In genomic region chr6:30102701-30103629, GRCh38 we compare ENCODE assay signal across 1 cellular context.
TF ChIP-seq lines count a peak whose summit lies in the region.

No MANE protein-coding gene starts in this region.

TF ChIP-seq in HEK293, 187 proteins besides CTCF, POLR2A, EP300 and RAD21 (continued from another document and continues in another):
- TF ChIP-seq PRDM4 (tag by site-specific recombination; IDR thresholded peaks at IDR 0.05) (no peak), ATF2 (tag by site-specific recombination; IDR thresholded peaks at IDR 0.05; ENCODE audit: low read depth) (no peak), ZNF660 (tag by site-specific recombination; IDR thresholded peaks at IDR 0.05) (peak; percentile 80), IKZF3 (tag by site-specific recombination; IDR thresholded peaks at IDR 0.05) (0 out of 2 replicates have a peak, but pooled peaks have one; percentile 9), ZNF791 (tag by site-specific recombination; IDR thresholded peaks at IDR 0.05) (no peak), ZNF701 (tag by site-specific recombination; IDR thresholded peaks at IDR 0.05) (no peak), ZNF157 (tag by site-specific recombination; IDR thresholded peaks at IDR 0.05) (no peak), ZNF140 (tag by site-specific recombination; IDR thresholded peaks at IDR 0.05) (no peak), REST (tag by site-specific recombination; IDR thresholded peaks at IDR 0.05) (peak; percentile 37; the same call in 1 of the 2 replicates), ZBTB1 (tag by site-specific recombination; IDR thresholded peaks at IDR 0.05) (no peak), ZNF518A (tag by site-specific recombination; conservative IDR thresholded peaks at IDR 0.05; ENCODE audit: low read depth) (0 out of 2 replicates have a peak, but pooled peaks have one; percentile 15), ZNF146 (tag by site-specific recombination; IDR thresholded peaks at IDR 0.05) (no peak), ZNF211 (tag by site-specific recombination; IDR thresholded peaks at IDR 0.05; ENCODE audit: low read depth) (no peak), ZNF621 (tag by site-specific recombination; IDR thresholded peaks at IDR 0.05) (no peak), ZNF132 (tag by site-specific recombination; IDR thresholded peaks at IDR 0.05; ENCODE audit: borderline replicate concordance) (no peak), GFI1B (tag by site-specific recombination; IDR thresholded peaks at IDR 0.05) (no peak), TCF7L2 (IDR thresholded peaks at IDR 0.05; ENCODE audit: borderline replicate concordance, low read depth, low read length) (no peak), ZNF350 (tag by site-specific recombination; IDR thresholded peaks at IDR 0.05) (no peak), ZNF514 (tag by site-specific recombination; IDR thresholded peaks at IDR 0.05) (no peak), ZNF174 (tag by site-specific recombination; IDR thresholded peaks at IDR 0.05) (no peak), GLI2 (tag by site-specific recombination; IDR thresholded peaks at IDR 0.05; ENCODE audit: borderline replicate concordance, low read depth) (no peak), GLIS1 (tag by site-specific recombination; IDR thresholded peaks at IDR 0.05) (0 out of 2 replicates have a peak, but pooled peaks have one; percentile 9), ZNF544 (tag by site-specific recombination; IDR thresholded peaks at IDR 0.05) (no peak), ZNF138 (tag by site-specific recombination; IDR thresholded peaks at IDR 0.05; ENCODE audit: borderline replicate concordance) (no peak), ZNF426 (tag by site-specific recombination; IDR thresholded peaks at IDR 0.05) (no peak), ZBTB48 (tag by site-specific recombination; IDR thresholded peaks at IDR 0.05) (peak; percentile 30; the same call in 1 of the 2 replicates), ZNF629 (tag by site-specific recombination; IDR thresholded peaks at IDR 0.05) (peak; percentile 35), ZNF600 (tag by site-specific recombination; IDR thresholded peaks at IDR 0.05) (0 out of 2 replicates have a peak, but pooled peaks have one; percentile 31), ZNF202 (tag by site-specific recombination; IDR thresholded peaks at IDR 0.05; ENCODE audit: borderline replicate concordance) (no peak), ZSCAN23 (tag by site-specific recombination; IDR thresholded peaks at IDR 0.05) (no peak), ZFP37 (tag by site-specific recombination; IDR thresholded peaks at IDR 0.05) (peak; percentile 65; the same call in 1 of the 2 replicates), ZNF18 (tag by site-specific recombination; IDR thresholded peaks at IDR 0.05) (no peak), ZNF654 (tag by site-specific recombination; IDR thresholded peaks at IDR 0.05; ENCODE audit: low read depth) (peak; percentile 100), ZBTB17 (tag by site-specific recombination; IDR thresholded peaks at IDR 0.05) (peak; percentile 56; the same call in 1 of the 2 replicates), ZNF645 (tag by site-specific recombination; IDR thresholded peaks at IDR 0.05) (no peak), ZFP41 (tag by site-specific recombination; IDR thresholded peaks at IDR 0.05; ENCODE audit: borderline replicate concordance) (no peak)
- TF ChIP-seq, protein P1, sequence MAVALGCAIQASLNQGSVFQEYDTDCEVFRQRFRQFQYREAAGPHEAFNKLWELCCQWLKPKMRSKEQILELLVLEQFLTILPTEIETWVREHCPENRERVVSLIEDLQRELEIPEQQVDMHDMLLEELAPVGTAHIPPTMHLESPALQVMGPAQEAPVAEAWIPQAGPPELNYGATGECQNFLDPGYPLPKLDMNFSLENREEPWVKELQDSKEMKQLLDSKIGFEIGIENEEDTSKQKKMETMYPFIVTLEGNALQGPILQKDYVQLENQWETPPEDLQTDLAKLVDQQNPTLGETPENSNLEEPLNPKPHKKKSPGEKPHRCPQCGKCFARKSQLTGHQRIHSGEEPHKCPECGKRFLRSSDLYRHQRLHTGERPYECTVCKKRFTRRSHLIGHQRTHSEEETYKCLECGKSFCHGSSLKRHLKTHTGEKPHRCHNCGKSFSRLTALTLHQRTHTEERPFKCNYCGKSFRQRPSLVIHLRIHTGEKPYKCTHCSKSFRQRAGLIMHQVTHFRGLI (tag by site-specific recombination; IDR thresholded peaks at IDR 0.05), result no peak; the same call in 1 of the 2 replicates
- TF ChIP-seq, protein P2, sequence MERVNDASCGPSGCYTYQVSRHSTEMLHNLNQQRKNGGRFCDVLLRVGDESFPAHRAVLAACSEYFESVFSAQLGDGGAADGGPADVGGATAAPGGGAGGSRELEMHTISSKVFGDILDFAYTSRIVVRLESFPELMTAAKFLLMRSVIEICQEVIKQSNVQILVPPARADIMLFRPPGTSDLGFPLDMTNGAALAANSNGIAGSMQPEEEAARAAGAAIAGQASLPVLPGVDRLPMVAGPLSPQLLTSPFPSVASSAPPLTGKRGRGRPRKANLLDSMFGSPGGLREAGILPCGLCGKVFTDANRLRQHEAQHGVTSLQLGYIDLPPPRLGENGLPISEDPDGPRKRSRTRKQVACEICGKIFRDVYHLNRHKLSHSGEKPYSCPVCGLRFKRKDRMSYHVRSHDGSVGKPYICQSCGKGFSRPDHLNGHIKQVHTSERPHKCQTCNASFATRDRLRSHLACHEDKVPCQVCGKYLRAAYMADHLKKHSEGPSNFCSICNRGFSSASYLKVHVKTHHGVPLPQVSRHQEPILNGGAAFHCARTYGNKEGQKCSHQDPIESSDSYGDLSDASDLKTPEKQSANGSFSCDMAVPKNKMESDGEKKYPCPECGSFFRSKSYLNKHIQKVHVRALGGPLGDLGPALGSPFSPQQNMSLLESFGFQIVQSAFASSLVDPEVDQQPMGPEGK (tag by site-specific recombination; IDR thresholded peaks at IDR 0.05), result peak; percentile 63
- TF ChIP-seq, protein P3, sequence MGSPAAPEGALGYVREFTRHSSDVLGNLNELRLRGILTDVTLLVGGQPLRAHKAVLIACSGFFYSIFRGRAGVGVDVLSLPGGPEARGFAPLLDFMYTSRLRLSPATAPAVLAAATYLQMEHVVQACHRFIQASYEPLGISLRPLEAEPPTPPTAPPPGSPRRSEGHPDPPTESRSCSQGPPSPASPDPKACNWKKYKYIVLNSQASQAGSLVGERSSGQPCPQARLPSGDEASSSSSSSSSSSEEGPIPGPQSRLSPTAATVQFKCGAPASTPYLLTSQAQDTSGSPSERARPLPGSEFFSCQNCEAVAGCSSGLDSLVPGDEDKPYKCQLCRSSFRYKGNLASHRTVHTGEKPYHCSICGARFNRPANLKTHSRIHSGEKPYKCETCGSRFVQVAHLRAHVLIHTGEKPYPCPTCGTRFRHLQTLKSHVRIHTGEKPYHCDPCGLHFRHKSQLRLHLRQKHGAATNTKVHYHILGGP (tag by site-specific recombination; IDR thresholded peaks at IDR 0.05), result no peak
- TF ChIP-seq, protein P4, sequence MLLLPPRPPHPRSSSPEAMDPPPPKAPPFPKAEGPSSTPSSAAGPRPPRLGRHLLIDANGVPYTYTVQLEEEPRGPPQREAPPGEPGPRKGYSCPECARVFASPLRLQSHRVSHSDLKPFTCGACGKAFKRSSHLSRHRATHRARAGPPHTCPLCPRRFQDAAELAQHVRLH (tag by site-specific recombination; IDR thresholded peaks at IDR 0.05), result 0 out of 2 replicates have a peak, but pooled peaks have one; percentile 37
